Comparison of ENCODE assay signal across 8 cellular contexts in genomic region chr7:30445770-30446169, GRCh38. TPM values are rescaled to one million over a fixed set of nuclear protein-coding genes. Genes with fewer than 3 reads are reported as not detected.
A peak's percentile ranks its signal among the peaks of the same experiment; 100 is the strongest.
DNase-seq lines count a peak whose midpoint lies in the region; ATAC-seq and TF ChIP-seq lines count a peak whose summit lies in the region.

No MANE protein-coding gene starts in this region.

- DNase-seq in AG04450 (ENCODE audit: low read depth, low spot score) (no peak), NCI-H526 treated with DMSO at 0.1 percent for 48 hours (lab: John Stamatoyannopoulos, UW) (peak; percentile 20), cardiac septum (ENCODE audit: low spot score) (peak; percentile 90), GOT3 (lab: John Stamatoyannopoulos, UW) (no peak)
- DNase-seq in activated T-cell treated with anti-CD3 and anti-CD28 coated beads, Interleukin-2, amount 50 U/mL, for 4 hours: peak; percentile 58
- DNase-seq in stimulated activated CD4-positive, alpha-beta T cell treated with anti-CD3 and anti-CD28 coated beads, Interleukin-2, amount 100 ng/mL, for 24 hours: peak; percentile 56 to 66

- ATAC-seq in GM18907 (IDR thresholded peaks at IDR 0.05; ENCODE audit: unreplicated experiment) (peak; percentile 99), HG03097 (IDR thresholded peaks at IDR 0.05; ENCODE audit: low FRiP score, unreplicated experiment) (peak; percentile 98)
- peak; percentile 90 to 99 for ATAC-seq in activated T-cell treated with anti-CD3 and anti-CD28 coated beads, Interleukin-2, amount 50 U/mL, for 4 hours

- H3K27me3 Mint-ChIP-seq in activated T-cell treated with anti-CD3 and anti-CD28 coated beads, Interleukin-2, amount 50 U/mL, for 4 hours (ENCODE audit: low read depth): no peaks in the 10 kb centered on the region

- no peak overlapping the region for H3K4me3 Mint-ChIP-seq in activated T-cell treated with anti-CD3 and anti-CD28 coated beads, Interleukin-2, amount 50 U/mL, for 4 hours

- CTCF ChIA-PET in AG04450 (lab: Charles Lee): interaction anchor here (0.8 to 1.5 kb wide), 3 partner anchors 23 to 281 kb away, joined by 3 to 6 read pairs (median 4); no protein-coding TSS in a partner anchor

- H3K27ac ChIP-seq in AG04450 (ENCODE audit: low read depth, low read length): no peak overlapping the region

- no peaks in the 10 kb centered on the region for H3K27me3 ChIP-seq in AG04450 (ENCODE audit: control insufficient read depth, insufficient read depth, low read length)

- peak; percentile 31 for TF ChIP-seq CTCF in AG04450 (IDR thresholded peaks at IDR 0.05; ENCODE audit: low read depth, low read length)

- POLR2A ChIA-PET in AG04450 (lab: Yijun Ruan, JAX): interaction anchor here (0.6 to 0.8 kb wide), 3 partner anchors 10 to 591 kb away, joined by 4 to 7 read pairs (median 4); no protein-coding TSS in a partner anchor

- H3K4me1 Mint-ChIP-seq in activated T-cell treated with anti-CD3 and anti-CD28 coated beads, Interleukin-2, amount 50 U/mL, for 4 hours (ENCODE audit: low read depth): peaks cover 5% of the 10 kb centered on the region

- peaks cover 13% of the 10 kb centered on the region for H3K36me3 Mint-ChIP-seq in activated T-cell treated with anti-CD3 and anti-CD28 coated beads, Interleukin-2, amount 50 U/mL, for 4 hours (ENCODE audit: insufficient read depth)

- intact Hi-C loops in cardiac septum (cut with DNase I): no loop called here

- no peak overlapping the region for H3K4me3 ChIP-seq in AG04450 (ENCODE audit: low read depth, low read length)

- H3K9me3 ChIP-seq in AG04450 (ENCODE audit: control insufficient read depth, insufficient read depth, low read length): no peaks in the 10 kb centered on the region

- no peaks in the 10 kb centered on the region for H3K9me3 Mint-ChIP-seq in activated T-cell treated with anti-CD3 and anti-CD28 coated beads, Interleukin-2, amount 50 U/mL, for 4 hours

RNA-seq across cellular contexts. Expression of gene NOD1, which starts 32.8 kb away (rescaled TPM):
- 3.3 and 3.5 TPM in 2 replicates for polyA plus RNA-seq in AG04450 (2011; rRNA removed)
- 4.0 and 5.4 TPM in 2 replicates for polyA minus RNA-seq in AG04450 (2011; rRNA and poly(A)+ RNA removed)
- 1 to 10 TPM; 4.1 to 5.4 (median 4.6) TPM for total RNA-seq in activated T-cell treated with anti-CD3 and anti-CD28 coated beads, Interleukin-2, amount 50 U/mL, for 4 hours
- total RNA-seq in cardiac septum: 13.2 TPM

RNA-seq across cellular contexts. Expression of gene GGCT, which starts 58.9 kb away (rescaled TPM):
- 19.8 and 24.4 TPM in 2 replicates for polyA plus RNA-seq in AG04450 (2011; rRNA removed)
- polyA minus RNA-seq in AG04450 (2011; rRNA and poly(A)+ RNA removed): 4.9 and 5.5 TPM in 2 replicates
- total RNA-seq in activated T-cell treated with anti-CD3 and anti-CD28 coated beads, Interleukin-2, amount 50 U/mL, for 4 hours: 10 to 100 TPM; 66.0 to 75.5 (median 67.5) TPM
- 20.8 TPM for total RNA-seq in cardiac septum

Comparison
In these comparisons a context has a peak if more than half of its experiments do, and no peak if none do; other contexts are left out.
1. DNase-seq: peak in NCI-H526 treated with DMSO at 0.1 percent for 48 hours (single experiment), activated T-cell treated with anti-CD3 and anti-CD28 coated beads, Interleukin-2, amount 50 U/mL, for 4 hours (single experiment), cardiac septum (single experiment) and stimulated activated CD4-positive, alpha-beta T cell treated with anti-CD3 and anti-CD28 coated beads, Interleukin-2, amount 100 ng/mL, for 24 hours (2 of 2); none in AG04450 (single experiment) and GOT3 (single experiment).
2. Peak in every context shown above with its lines, with median percentiles within 50 percentile points of each other: ATAC-seq.